Comparison of ENCODE assay signal across 15 cellular contexts in the genomic region with DNA sequence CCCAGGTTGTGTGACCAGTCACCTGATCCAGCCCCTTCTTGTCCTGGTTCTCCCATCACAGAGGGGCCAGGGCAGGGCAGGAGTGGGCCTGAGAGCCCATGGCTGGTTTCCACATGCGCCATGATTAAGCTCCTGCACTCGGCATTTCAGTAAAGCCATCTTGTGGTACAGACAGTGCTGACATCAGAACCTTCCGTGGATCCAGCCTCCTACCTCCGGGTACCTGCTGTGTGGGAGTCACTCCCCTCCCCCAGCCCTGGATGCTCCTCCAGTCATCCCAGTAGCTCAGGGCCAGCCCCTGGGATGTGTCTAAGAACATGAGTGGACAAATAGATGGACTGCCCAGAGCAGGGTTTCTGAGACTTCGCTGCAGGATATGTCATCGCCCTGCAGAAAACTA. TPM values are rescaled to one million over a fixed set of nuclear protein-coding genes. Genes with fewer than 3 reads are reported as not detected.
"Had no signal": no experiment of that assay in that cellular context is flagged by ENCODE, and none has a peak within 500 bp of the region (broad histone marks: within the 10 kb centered on the region; RNA-seq: fewer than 3 reads in every experiment).

No MANE protein-coding gene starts in this region.

- H3K4me3 ChIP-seq: ascending aorta, coronary artery, esophagus squamous epithelium, skin epidermis had no signal

- H3K4me1 ChIP-seq: parathyroid adenoma had no signal

- H3K27ac ChIP-seq: esophagus squamous epithelium, parathyroid adenoma had no signal

- H3K9ac ChIP-seq: parathyroid adenoma had no signal

- H3K9me3 ChIP-seq: ascending aorta, esophagus squamous epithelium had no signal

- DNase-seq: activated CD4-positive, alpha-beta T cell treated with anti-CD3 and anti-CD28 coated beads, Interleukin-2, amount 50 U/mL, for 1 hour; activated CD4-positive, CD25-positive, alpha-beta regulatory T cell; activated naive CD4-positive, alpha-beta T cell; activated naive CD8-positive, alpha-beta T cell treated with anti-CD3 and anti-CD28 coated beads, Interleukin-2, amount 10 ng/mL, durations not matched to agents 7 days and 5 days; effector CD4-positive, alpha-beta T cell; esophagus squamous epithelium; immature natural killer cell; naive B cell; retina; stimulated activated CD4-positive, alpha-beta T cell treated with anti-CD3 and anti-CD28 coated beads, Interleukin-4, amount 100 ng/mL, for 24 hours; stimulated activated naive CD4-positive, alpha-beta T cell had no signal

- H3K27me3 ChIP-seq: ascending aorta, esophagus squamous epithelium had no signal

RNA-seq across cellular contexts. Expression of gene MGAT3, which starts 22.1 kb away (rescaled TPM):
- polyA plus RNA-seq: immature natural killer cell had no signal
